In the genomic region with DNA sequence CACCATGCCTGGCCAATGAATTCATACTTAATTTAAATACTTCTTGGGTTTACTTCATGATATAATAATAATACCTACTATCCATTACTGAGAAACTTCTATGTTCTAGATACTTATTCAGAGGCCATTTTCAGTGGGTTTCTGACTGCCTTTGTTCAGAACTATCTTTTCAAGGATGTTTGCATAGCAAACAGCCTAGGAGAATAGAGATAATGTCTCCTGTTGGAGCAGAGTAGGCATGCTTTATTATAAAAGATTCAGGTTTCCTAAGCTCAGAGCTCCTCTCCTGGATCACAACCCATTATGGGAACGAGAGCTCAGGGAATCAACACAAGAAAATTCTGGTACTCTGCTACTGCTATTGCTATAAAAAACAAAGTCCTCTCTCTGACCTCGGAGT, we compare ENCODE assay signal across 35 cellular contexts. TPM values are rescaled to one million over a fixed set of nuclear protein-coding genes. Genes with fewer than 3 reads are reported as not detected.
A peak's percentile ranks its signal among the peaks of the same experiment; 100 is the strongest.
DNase-seq lines count a peak whose midpoint lies in the region; ATAC-seq, FAIRE-seq and TF ChIP-seq lines count a peak whose summit lies in the region.
"Had no signal": no experiment of that assay in that cellular context is flagged by ENCODE, and none has a peak within 500 bp of the region (broad histone marks: within the 10 kb centered on the region; RNA-seq: fewer than 3 reads in every experiment).

No MANE protein-coding gene starts in this region.

- POLR2A ChIA-PET in HepG2 (lab: Yijun Ruan, JAX) = no interaction called here

- CTCF ChIA-PET in HepG2 (lab: Yijun Ruan, JAX; ENCODE audit: low intra/inter-chr PET ratio, low total read pairs) = no interaction called here

- H3K9ac ChIP-seq in HepG2 (ENCODE audit: insufficient read depth, low read depth, low read length) = no peak overlapping the region

- ATAC-seq in HepG2 (peak; percentile 66), right lobe of liver (no peak)
- peak; percentile 34 for ATAC-seq in activated T-helper 17 cell treated with anti-CD3 and anti-CD28 coated beads, Interleukin-2, amount 50 U/mL, for 72 hours (replicated peaks)
- ATAC-seq in stimulated activated naive B cell treated with anti-CD40 and anti-IgM and Interleukin-4, amounts not matched to agents 10 μg/mL and 1 μg/mL and 100 μg/mL, for 72 hours (replicated peaks) = peak in 1 of 2 donors; percentile 16
- ATAC-seq: A549; activated T-cell treated with anti-CD3 and anti-CD28 coated beads, Interleukin-2, amount 50 U/mL, for 72 hours; CD8-positive, alpha-beta T cell; esophagus mucosa had no signal

- H3K9me3 ChIP-seq in HepG2 (ENCODE audit: low read length) = no peaks in the 10 kb centered on the region
- H3K9me3 ChIP-seq in right lobe of liver = no peaks in the 10 kb centered on the region
- H3K9me3 ChIP-seq: A549, left ventricle myocardium inferior, neutrophil, sigmoid colon, stomach had no signal

- H3K4me3 Mint-ChIP-seq in activated T-helper 17 cell treated with anti-CD3 and anti-CD28 coated beads, Interleukin-2, amount 50 U/mL, for 72 hours = no peak overlapping the region
- no peak overlapping the region for H3K4me3 Mint-ChIP-seq in stimulated activated naive B cell treated with anti-CD40 and anti-IgM and Interleukin-4, amounts not matched to agents 10 μg/mL and 1 μg/mL and 100 μg/mL, for 72 hours
- H3K4me3 Mint-ChIP-seq: activated naive CD4-positive, alpha-beta T cell treated with anti-CD3 and anti-CD28 coated beads for 36 hours; activated T-cell treated with anti-CD3 and anti-CD28 coated beads, Interleukin-2, amount 50 U/mL, for 72 hours; brain; CD8-positive, alpha-beta T cell had no signal

- TF ChIP-seq EP300 in HepG2 (IDR thresholded peaks at IDR 0.05; ENCODE audit: low read depth in 2 of 2, low read length in 2 of 2) (no peak), HepG2 (CRISPR knock-in tag; IDR thresholded peaks at IDR 0.05; ENCODE audit: borderline replicate concordance) (no peak)

- 76% methylated on average over 2 of the region's 2 CpGs for WGBS in HepG2 (ENCODE audit: low lambda C conversion rate)
- WGBS in right lobe of liver (ENCODE audit: insufficient coverage, low coverage, low lambda C conversion rate, missing lambda C conversion rate) = 96% methylated on average over 2 of the region's 2 CpGs

- no peak overlapping the region for H2AFZ ChIP-seq in HepG2 (ENCODE audit: low read length)

- H3K79me2 ChIP-seq in HepG2 (ENCODE audit: insufficient read depth, low read length) = no peaks in the 10 kb centered on the region

- no peaks in the 10 kb centered on the region for H3K27me3 Mint-ChIP-seq in activated T-helper 17 cell treated with anti-CD3 and anti-CD28 coated beads, Interleukin-2, amount 50 U/mL, for 72 hours
- no peaks in the 10 kb centered on the region for H3K27me3 Mint-ChIP-seq in stimulated activated naive B cell treated with anti-CD40 and anti-IgM and Interleukin-4, amounts not matched to agents 10 μg/mL and 1 μg/mL and 100 μg/mL, for 72 hours
- H3K27me3 Mint-ChIP-seq: brain had no signal

- H3K9me3 Mint-ChIP-seq in activated T-helper 17 cell treated with anti-CD3 and anti-CD28 coated beads, Interleukin-2, amount 50 U/mL, for 72 hours = no peaks in the 10 kb centered on the region
- no peaks in the 10 kb centered on the region for H3K9me3 Mint-ChIP-seq in stimulated activated naive B cell treated with anti-CD40 and anti-IgM and Interleukin-4, amounts not matched to agents 10 μg/mL and 1 μg/mL and 100 μg/mL, for 72 hours
- H3K9me3 Mint-ChIP-seq: activated naive CD4-positive, alpha-beta T cell treated with anti-CD3 and anti-CD28 coated beads for 36 hours; activated T-cell treated with anti-CD3 and anti-CD28 coated beads, Interleukin-2, amount 50 U/mL, for 72 hours; CD8-positive, alpha-beta T cell had no signal

- no peak for TF ChIP-seq CTCF in HepG2 (CRISPR knock-in tag; IDR thresholded peaks at IDR 0.05)
- no peak for TF ChIP-seq CTCF in right lobe of liver (IDR thresholded peaks at IDR 0.05)

- intact Hi-C loops in HepG2 (cut with micrococcal nuclease; ENCODE audit: unreplicated experiment) = no loop called here
- intact Hi-C loops in right lobe of liver (cut with DNase I) = no loop called here
- intact Hi-C loops in posterior vena cava (cut with DNase I) = no loop called here

- peaks cover 63% of the 10 kb centered on the region for H3K36me3 Mint-ChIP-seq in activated T-helper 17 cell treated with anti-CD3 and anti-CD28 coated beads, Interleukin-2, amount 50 U/mL, for 72 hours (ENCODE audit: low read depth)
- H3K36me3 Mint-ChIP-seq in stimulated activated naive B cell treated with anti-CD40 and anti-IgM and Interleukin-4, amounts not matched to agents 10 μg/mL and 1 μg/mL and 100 μg/mL, for 72 hours = peaks cover 27 to 37% of the 10 kb centered on the region in 2 donors

- in situ Hi-C loops in HepG2 (cut with HindIII; ENCODE audit: extremely low pct_ligation_motif_present, low pct_unique_long_range_greater_than_20kb) = no loop called here

- no peak for FAIRE-seq in HepG2 (lab: Jason Lieb, UNC)
- FAIRE-seq: A549, GM12892 had no signal

- TF ChIP-seq POLR2A in HepG2 (IDR thresholded peaks at IDR 0.05; ENCODE audit: insufficient read depth in 1 of 2, low read depth in 2 of 2, low read length in 2 of 2) (no peak), right lobe of liver (IDR thresholded peaks at IDR 0.05) (no peak)

- no TSS peak for BruUV-seq in HepG2 (replicated peaks; lab: Mats Ljungman, UMichigan)

- H3K4me1 ChIP-seq in HepG2 (ENCODE audit: insufficient read depth, low read length) (no peaks in the 10 kb centered on the region), right lobe of liver (no peaks in the 10 kb centered on the region)
- H3K4me1 ChIP-seq: A549, left ventricle myocardium inferior, sigmoid colon had no signal

- peaks cover 0 to 3% of the 10 kb centered on the region in 2 experiments; a peak in 1 of 5 replicates for H3K36me3 ChIP-seq in HepG2 (replicated peaks in 1 of 2; ENCODE audit: control insufficient read depth in 1 of 2, insufficient read depth in 2 of 2, low read length in 2 of 2)
- H3K36me3 ChIP-seq in right lobe of liver = peaks cover 0 to 5% (median 0%) of the 10 kb centered on the region in 4 donors
- H3K36me3 ChIP-seq: neutrophil had no signal

- H4K20me1 ChIP-seq in HepG2 (ENCODE audit: insufficient read depth, low read length) = no peaks in the 10 kb centered on the region

- H3K4me1 Mint-ChIP-seq in activated T-helper 17 cell treated with anti-CD3 and anti-CD28 coated beads, Interleukin-2, amount 50 U/mL, for 72 hours = no peaks in the 10 kb centered on the region
- H3K4me1 Mint-ChIP-seq in stimulated activated naive B cell treated with anti-CD40 and anti-IgM and Interleukin-4, amounts not matched to agents 10 μg/mL and 1 μg/mL and 100 μg/mL, for 72 hours = no peaks in the 10 kb centered on the region
- H3K4me1 Mint-ChIP-seq: brain had no signal

- H3K4me2 ChIP-seq in HepG2 (ENCODE audit: low read depth, low read length) = no peak overlapping the region
- H3K4me2 ChIP-seq: A549 had no signal

- H3K27ac Mint-ChIP-seq in activated T-helper 17 cell treated with anti-CD3 and anti-CD28 coated beads, Interleukin-2, amount 50 U/mL, for 72 hours = no peak overlapping the region
- H3K27ac Mint-ChIP-seq in stimulated activated naive B cell treated with anti-CD40 and anti-IgM and Interleukin-4, amounts not matched to agents 10 μg/mL and 1 μg/mL and 100 μg/mL, for 72 hours = peak overlapping the region; percentile 67
- H3K27ac Mint-ChIP-seq: activated naive CD4-positive, alpha-beta T cell treated with anti-CD3 and anti-CD28 coated beads for 36 hours; activated T-cell treated with anti-CD3 and anti-CD28 coated beads, Interleukin-2, amount 50 U/mL, for 72 hours; brain; CD8-positive, alpha-beta T cell had no signal

- H3K27me3 ChIP-seq in HepG2 (ENCODE audit: control insufficient read depth in 1 of 2, insufficient read depth in 2 of 2, low read length in 2 of 2) (no peaks in the 10 kb centered on the region), right lobe of liver (no peaks in the 10 kb centered on the region)
- H3K27me3 ChIP-seq: neutrophil, sigmoid colon, stomach had no signal

- H3K27ac ChIP-seq in HepG2 (ENCODE audit: extremely low read length, insufficient read depth, low read length) (peak overlapping the region; percentile 30), right lobe of liver (no peak overlapping the region)
- H3K27ac ChIP-seq: A549, HL-60, left ventricle myocardium inferior, neutrophil, sigmoid colon, stomach had no signal

- H3K4me3 ChIP-seq in HepG2 (replicated peaks in 1 of 3; ENCODE audit: insufficient read depth in 1 of 3, low read depth in 2 of 3, low read length in 3 of 3) = no peak overlapping the region
- H3K4me3 ChIP-seq in right lobe of liver = no peak overlapping the region
- H3K4me3 ChIP-seq: A549, left ventricle myocardium inferior, sigmoid colon, stomach had no signal

- TF ChIP-seq RAD21 in HepG2 (CRISPR knock-in tag; IDR thresholded peaks at IDR 0.05) = no peak

- DNase-seq in NCI-H2227 (lab: John Stamatoyannopoulos, UW; ENCODE audit: unreplicated experiment) (peak; percentile 35), NCI-H2227 treated with DMSO at 0.1 percent for 48 hours (lab: John Stamatoyannopoulos, UW) (no peak), HepG2 (ENCODE audit: low spot score) (no peak), right lobe of liver (no peak), SKM-1 treated with dmso at 0.1 percent for 144 hours (lab: John Stamatoyannopoulos, UW; ENCODE audit: unreplicated experiment) (no peak), posterior vena cava (ENCODE audit: low spot score) (no peak)
- DNase-seq in stimulated activated naive B cell treated with anti-CD40 and anti-IgM and Interleukin-4, amounts not matched to agents 10 μg/mL and 1 μg/mL and 100 μg/mL, for 72 hours = no peak
- DNase-seq: activated CD4-positive, alpha-beta T cell treated with anti-CD3 and anti-CD28 coated beads, Interleukin-2, amount 50 U/mL, for 1 hour; activated CD4-positive, CD25-positive, alpha-beta regulatory T cell; activated naive CD4-positive, alpha-beta T cell treated with anti-CD3 and anti-CD28 coated beads for 36 hours; activated T-cell treated with anti-CD3 and anti-CD28 coated beads, Interleukin-2, amount 50 U/mL, for 72 hours; amniotic stem cell; CD8-positive, alpha-beta T cell; cerebellar nuclear complex; dermis blood vessel endothelial cell; DMS 273 treated with DMSO at 0.1 percent for 48 hours; H7; islet precursor cell; left ventricle myocardium inferior; mesenchymal stem cell; MV-4-11; NCI-H1436 treated with DMSO at 0.1 percent for 48 hours; posterior cingulate gyrus; SIG-M5; sigmoid colon; stimulated activated CD4-positive, alpha-beta T cell treated with anti-CD3 and anti-CD28 coated beads, Interleukin-12 subunit alpha, Interleukin-12 subunit beta, amount 100 ng/mL, for 4 hours; stimulated activated CD4-positive, alpha-beta T cell treated with anti-CD3 and anti-CD28 coated beads, Interleukin-2, amount 100 ng/mL, for 48 hours; stomach had no signal

RNA-seq across cellular contexts. Expression of a gene that starts 11.1 kb away (rescaled TPM):
- total RNA-seq in HepG2 (2016; rRNA removed; fragmentation: Illumina TruSeq; extraction: Trizol) (38.0 and 43.2 TPM in 2 replicates), right lobe of liver (10 to 100 TPM; 11.6 to 21.1 (median 13.4) TPM), posterior vena cava (10 to 100 TPM; 16.8 to 19.6 TPM)
- 15.5 and 18.7 TPM in 2 replicates for total RNA-seq in HepG2 (2016; cell fraction: cytosol; rRNA removed; fragmentation: Illumina TruSeq; extraction: Trizol; ENCODE audit: low read depth)
- total RNA-seq in HepG2 (2016; cell fraction: insoluble cytoplasmic fraction; rRNA removed; fragmentation: Illumina TruSeq; extraction: Trizol) = 37.9 and 45.6 TPM in 2 replicates
- 20.1 and 23.7 TPM in 2 replicates for total RNA-seq in HepG2 (2016; cell fraction: membrane; rRNA removed; fragmentation: Illumina TruSeq; extraction: Trizol)
- 35.9 and 37.3 TPM in 2 replicates for total RNA-seq in HepG2 (2016; cell fraction: nucleus; rRNA removed; fragmentation: Illumina TruSeq; extraction: Trizol)
- 23.8 and 35.0 TPM in 2 replicates for polyA plus RNA-seq in HepG2 (2011; rRNA removed)
- polyA plus RNA-seq in HepG2 (2011; cell fraction: cytosol; rRNA removed) = 7.2 and 9.4 TPM in 2 replicates
- polyA plus RNA-seq in HepG2 (2011; cell fraction: nucleus; rRNA removed) = 36.2 and 36.8 TPM in 2 replicates
- polyA plus RNA-seq in HepG2 (2012) = 25.2 and 26.2 TPM in 2 replicates
- polyA plus RNA-seq in HepG2 (2016; cell fraction: cytosol; fragmentation: Illumina TruSeq; extraction: Trizol; ENCODE audit: low read depth) = 3.0 and 3.8 TPM in 2 replicates
- polyA plus RNA-seq in HepG2 (2016; cell fraction: insoluble cytoplasmic fraction; fragmentation: Illumina TruSeq; extraction: Trizol; ENCODE audit: low read depth) = 34.0 and 34.1 TPM in 2 replicates
- 9.0 and 9.3 TPM in 2 replicates for polyA plus RNA-seq in HepG2 (2016; cell fraction: membrane; fragmentation: Illumina TruSeq; extraction: Trizol; ENCODE audit: low read depth)
- polyA plus RNA-seq in HepG2 (2016; cell fraction: nucleus; fragmentation: Illumina TruSeq; extraction: Trizol; ENCODE audit: insufficient read depth, low read depth) = 55.1 and 62.3 TPM in 2 replicates
- 9.1 and 13.1 TPM in 2 replicates for polyA minus RNA-seq in HepG2 (2011; rRNA and poly(A)+ RNA removed; ENCODE audit: low replicate concordance)
- 9.1 and 15.7 TPM in 2 replicates for polyA minus RNA-seq in HepG2 (2011; cell fraction: cytosol; rRNA and poly(A)+ RNA removed)
- polyA minus RNA-seq in HepG2 (2011; cell fraction: nucleus; rRNA and poly(A)+ RNA removed) = 86.7 and 90.4 TPM in 2 replicates
- 10 to 100 TPM; 59.6 to 60.2 TPM for total RNA-seq in activated T-helper 17 cell treated with anti-CD3 and anti-CD28 coated beads, Interleukin-2, amount 50 U/mL, for 72 hours

RNA-seq across cellular contexts. Expression of a gene that starts 21.6 kb away (rescaled TPM):
- total RNA-seq in HepG2 (2016; rRNA removed; fragmentation: Illumina TruSeq; extraction: Trizol) = 81.0 and 133 TPM in 2 replicates
- total RNA-seq in HepG2 (2016; cell fraction: cytosol; rRNA removed; fragmentation: Illumina TruSeq; extraction: Trizol; ENCODE audit: low read depth) = 43.8 and 52.0 TPM in 2 replicates
- total RNA-seq in HepG2 (2016; cell fraction: insoluble cytoplasmic fraction; rRNA removed; fragmentation: Illumina TruSeq; extraction: Trizol) = 82.9 and 127 TPM in 2 replicates
- total RNA-seq in HepG2 (2016; cell fraction: membrane; rRNA removed; fragmentation: Illumina TruSeq; extraction: Trizol) = 24.4 and 29.2 TPM in 2 replicates
- 72.4 and 83.1 TPM in 2 replicates for total RNA-seq in HepG2 (2016; cell fraction: nucleus; rRNA removed; fragmentation: Illumina TruSeq; extraction: Trizol)
- 22.2 and 31.3 TPM in 2 replicates for polyA plus RNA-seq in HepG2 (2011; rRNA removed)
- polyA plus RNA-seq in HepG2 (2011; cell fraction: cytosol; rRNA removed) = 8.5 and 17.7 TPM in 2 replicates
- 13.5 and 16.6 TPM in 2 replicates for polyA plus RNA-seq in HepG2 (2011; cell fraction: nucleus; rRNA removed)
- 32.8 and 61.8 TPM in 2 replicates for polyA plus RNA-seq in HepG2 (2012)
- polyA plus RNA-seq in HepG2 (2016; cell fraction: cytosol; fragmentation: Illumina TruSeq; extraction: Trizol; ENCODE audit: low read depth) = 2.2 and 3.7 TPM in 2 replicates
- polyA plus RNA-seq in HepG2 (2016; cell fraction: insoluble cytoplasmic fraction; fragmentation: Illumina TruSeq; extraction: Trizol; ENCODE audit: low read depth) = 126 and 138 TPM in 2 replicates
- 5.0 and 7.1 TPM in 2 replicates for polyA plus RNA-seq in HepG2 (2016; cell fraction: membrane; fragmentation: Illumina TruSeq; extraction: Trizol; ENCODE audit: low read depth)
- polyA plus RNA-seq in HepG2 (2016; cell fraction: nucleus; fragmentation: Illumina TruSeq; extraction: Trizol; ENCODE audit: insufficient read depth, low read depth) = 86.8 and 89.0 TPM in 2 replicates
- polyA minus RNA-seq in HepG2 (2011; rRNA and poly(A)+ RNA removed; ENCODE audit: low replicate concordance) = 4.2 and 10.6 TPM in 2 replicates
- polyA minus RNA-seq in HepG2 (2011; cell fraction: cytosol; rRNA and poly(A)+ RNA removed) = 14.6 and 17.6 TPM in 2 replicates
- polyA minus RNA-seq in HepG2 (2011; cell fraction: nucleus; rRNA and poly(A)+ RNA removed) = 76.1 and 82.5 TPM in 2 replicates
- 10 to 100 TPM; 15.1 to 27.7 (median 23.8) TPM for total RNA-seq in right lobe of liver
- total RNA-seq in activated T-helper 17 cell treated with anti-CD3 and anti-CD28 coated beads, Interleukin-2, amount 50 U/mL, for 72 hours = 10 to 100 TPM; 53.0 to 60.3 TPM
- 10 to 100 TPM; 49.6 to 51.0 TPM for total RNA-seq in posterior vena cava

RNA-seq across cellular contexts. Expression of a gene that starts 53.0 kb away (rescaled TPM):
- total RNA-seq in HepG2 (2016; rRNA removed; fragmentation: Illumina TruSeq; extraction: Trizol) (0.27 and 0.31 TPM in 2 replicates), right lobe of liver (1 to 10 TPM in 1 of 6 experiments, under 1 TPM in 5; 0.22 to 3.7 (median 0.30) TPM), posterior vena cava (1 to 10 TPM in 1 of 2 donors, under 1 TPM in 1; 0.60 to 1.1 TPM)
- total RNA-seq in HepG2 (2016; cell fraction: cytosol; rRNA removed; fragmentation: Illumina TruSeq; extraction: Trizol; ENCODE audit: low read depth) = 0.91 and 0.97 TPM in 2 replicates
- total RNA-seq in HepG2 (2016; cell fraction: insoluble cytoplasmic fraction; rRNA removed; fragmentation: Illumina TruSeq; extraction: Trizol) = 0.12 and 0.35 TPM in 2 replicates
- total RNA-seq in HepG2 (2016; cell fraction: membrane; rRNA removed; fragmentation: Illumina TruSeq; extraction: Trizol) = 0.46 and 0.55 TPM in 2 replicates
- total RNA-seq in HepG2 (2016; cell fraction: nucleus; rRNA removed; fragmentation: Illumina TruSeq; extraction: Trizol) = 0.22 and 0.69 TPM in 2 replicates
- 0.07 TPM in 1 of 2 replicates, not detected in the other for polyA plus RNA-seq in HepG2 (2011; rRNA removed)
- 0.01 and 0.03 TPM in 2 replicates for polyA plus RNA-seq in HepG2 (2011; cell fraction: cytosol; rRNA removed)
- 0.13 and 0.21 TPM in 2 replicates for polyA plus RNA-seq in HepG2 (2011; cell fraction: nucleus; rRNA removed)
- 0.09 and 0.16 TPM in 2 replicates for polyA plus RNA-seq in HepG2 (2012)
- polyA plus RNA-seq in HepG2 (2016; cell fraction: cytosol; fragmentation: Illumina TruSeq; extraction: Trizol; ENCODE audit: low read depth) = 0.11 TPM in 1 of 2 replicates, not detected in the other
- 0.21 and 1.2 TPM in 2 replicates for polyA plus RNA-seq in HepG2 (2016; cell fraction: insoluble cytoplasmic fraction; fragmentation: Illumina TruSeq; extraction: Trizol; ENCODE audit: low read depth)
- polyA plus RNA-seq in HepG2 (2016; cell fraction: membrane; fragmentation: Illumina TruSeq; extraction: Trizol; ENCODE audit: low read depth) = 0.07 and 0.10 TPM in 2 replicates
- polyA plus RNA-seq in HepG2 (2016; cell fraction: nucleus; fragmentation: Illumina TruSeq; extraction: Trizol; ENCODE audit: insufficient read depth, low read depth) = 1.3 and 1.4 TPM in 2 replicates
- polyA minus RNA-seq in HepG2 (2011; rRNA and poly(A)+ RNA removed; ENCODE audit: low replicate concordance) = not detected in 2 replicates
- polyA minus RNA-seq in HepG2 (2011; cell fraction: cytosol; rRNA and poly(A)+ RNA removed) = not detected in 2 replicates
- 0.26 TPM in 1 of 2 replicates, not detected in the other for polyA minus RNA-seq in HepG2 (2011; cell fraction: nucleus; rRNA and poly(A)+ RNA removed)
- not detected for total RNA-seq in activated T-helper 17 cell treated with anti-CD3 and anti-CD28 coated beads, Interleukin-2, amount 50 U/mL, for 72 hours
- total RNA-seq: activated naive CD4-positive, alpha-beta T cell treated with anti-CD3 and anti-CD28 coated beads for 36 hours; CD8-positive, alpha-beta T cell; H7 had no signal

Comparison
In these comparisons a context has a peak if more than half of its experiments do, and no peak if none do; other contexts are left out.
1. ATAC-seq: peak in HepG2 (single experiment) and activated T-helper 17 cell treated with anti-CD3 and anti-CD28 coated beads, Interleukin-2, amount 50 U/mL, for 72 hours (single experiment); none in right lobe of liver (0 of 4).